ENCODE assay signal across 10 cellular contexts in genomic region chr19:17861542-17862402, GRCh38. TPM values are rescaled to one million over a fixed set of nuclear protein-coding genes. Genes with fewer than 3 reads are reported as not detected.
A peak's percentile ranks its signal among the peaks of the same experiment; 100 is the strongest.
DNase-seq lines count a peak whose midpoint lies in the region; ATAC-seq and TF ChIP-seq lines count a peak whose summit lies in the region.
"Had no signal": no experiment of that assay in that cellular context is flagged by ENCODE, and none has a peak within 500 bp of the region (broad histone marks: within the 10 kb centered on the region; RNA-seq: fewer than 3 reads in every experiment).

No MANE protein-coding gene starts in this region.

- POLR2A ChIA-PET in BJ (lab: Charles Lee) (no interaction called here), GM10248 (lab: Yijun Ruan, JAX) (interaction anchor here (1.0 to 1.1 kb wide), 2 partner anchors 24 to 71 kb away, joined by 3 read pairs; partner anchors contain the start of gene CCDC124), HEK293T (lab: Yijun Ruan, JAX) (interaction anchor here (3.8 kb wide), 1 partner anchor 70 kb away, joined by 80 read pairs; the partner anchor contains the start of gene CCDC124)

- no peaks in the 10 kb centered on the region for H3K9me3 Mint-ChIP-seq in mesothelial cell of epicardium

- H3K4me3 Mint-ChIP-seq in mesothelial cell of epicardium, result peak overlapping the region; percentile 100

- in situ Hi-C loops in astrocyte of the spinal cord (cut with HindIII; ENCODE audit: low sequenced_read_pairs), result no loop called here

- H3K27ac Mint-ChIP-seq in mesothelial cell of epicardium, result peak overlapping the region; percentile 98

- CTCF ChIA-PET in BJ (lab: Yijun Ruan, JAX), result interaction anchor here (1.1 to 3.8 kb wide), 3 partner anchors 13 to 74 kb away, joined by 3 to 54 read pairs (median 30); partner anchors contain the start of genes CCDC124 and JAK3
- CTCF ChIA-PET in GM10248 (lab: Yijun Ruan, JAX), result interaction anchor here (0.8 to 3.7 kb wide), 5 partner anchors 8 to 407 kb away, joined by 3 to 124 read pairs (median 4); partner anchors contain the start of gene CCDC124
- CTCF ChIA-PET in HEK293T (lab: Yijun Ruan, JAX), result no interaction called here

- H3K27me3 Mint-ChIP-seq in mesothelial cell of epicardium (ENCODE audit: low read depth), result no peaks in the 10 kb centered on the region

- no peak for DNase-seq in BJ (ENCODE audit: low read depth)
- DNase-seq in HL-60 (ENCODE audit: low read depth in 1 of 2, low spot score in 1 of 2), result no peak
- no peak for DNase-seq in astrocyte of the spinal cord (ENCODE audit: low read depth, low spot score)
- DNase-seq in mesothelial cell of epicardium (ENCODE audit: low spot score in 2 of 2, unreplicated experiment in 2 of 2), result no peak
- DNase-seq in 8988T, result no peak
- no peak for DNase-seq in GM10248 (ENCODE audit: extremely low spot score)
- no peak for DNase-seq in HEK293T (ENCODE audit: extremely low spot score)
- DNase-seq: activated CD4-positive, CD25-positive, alpha-beta regulatory T cell; kidney had no signal

- peaks cover 18% of the 10 kb centered on the region for H3K36me3 Mint-ChIP-seq in mesothelial cell of epicardium

- no peak for ATAC-seq in HG03039 (IDR thresholded peaks at IDR 0.05; ENCODE audit: unreplicated experiment)

- H3K27ac ChIP-seq in HL-60 (replicated peaks), result peak overlapping the region; percentile 97

- no peaks in the 10 kb centered on the region for H3K27me3 ChIP-seq in BJ (ENCODE audit: control insufficient read depth, insufficient read depth, low read length)
- H3K27me3 ChIP-seq in HL-60 (ENCODE audit: insufficient read depth, poor library complexity, severe bottlenecking), result no peaks in the 10 kb centered on the region

- H3K4me3 ChIP-seq in BJ (ENCODE audit: low read depth, low read length), result peak overlapping the region; percentile 11
- peak overlapping the region; percentile 57 for H3K4me3 ChIP-seq in HL-60 (replicated peaks; ENCODE audit: insufficient read depth, low read length)
- peak overlapping the region; percentile 100 for H3K4me3 ChIP-seq in astrocyte of the spinal cord (ENCODE audit: low read depth, low read length)

- H3K4me1 Mint-ChIP-seq in mesothelial cell of epicardium, result peaks cover 22% of the 10 kb centered on the region

- no peak for TF ChIP-seq CTCF in BJ (IDR thresholded peaks at IDR 0.05; ENCODE audit: insufficient read depth, low read depth, low read length)
- no peak for TF ChIP-seq CTCF in HL-60 (IDR thresholded peaks at IDR 0.05; ENCODE audit: insufficient read depth, low read length)
- TF ChIP-seq CTCF in astrocyte of the spinal cord (IDR thresholded peaks at IDR 0.05; ENCODE audit: low read depth, low read length), result no peak
- TF ChIP-seq CTCF in mesothelial cell of epicardium (IDR thresholded peaks at IDR 0.05; ENCODE audit: unreplicated experiment), result no peak
- TF ChIP-seq CTCF in GM10248 (IDR thresholded peaks at IDR 0.05; ENCODE audit: control extremely low read depth, extremely low read depth, low read depth, missing control alignments), result no peak

- peaks cover 26% of the 10 kb centered on the region for H3K36me3 ChIP-seq in BJ (ENCODE audit: control insufficient read depth, insufficient read depth, low read length)

TF ChIP-seq in HEK293T, 16 proteins besides CTCF, POLR2A, EP300 and RAD21:
- TF ChIP-seq LEF1 (IDR thresholded peaks at IDR 0.05; ENCODE audit: borderline replicate concordance) (no peak), CTBP1 (IDR thresholded peaks at IDR 0.05; ENCODE audit: borderline replicate concordance) (no peak), SUZ12 (IDR thresholded peaks at IDR 0.05) (no peak), FOXK2 (IDR thresholded peaks at IDR 0.05) (no peak), FOXA1 (IDR thresholded peaks at IDR 0.05) (no peak), HDGF (IDR thresholded peaks at IDR 0.05; ENCODE audit: borderline replicate concordance) (no peak), FOXM1 (IDR thresholded peaks at IDR 0.05; ENCODE audit: borderline replicate concordance) (no peak), ELF4 (IDR thresholded peaks at IDR 0.05) (no peak), PKNOX1 (IDR thresholded peaks at IDR 0.05) (no peak), ZNF384 (IDR thresholded peaks at IDR 0.05) (no peak), L3MBTL2 (conservative IDR thresholded peaks at IDR 0.05) (no peak), NFRKB (IDR thresholded peaks at IDR 0.05) (no peak), ARNT (IDR thresholded peaks at IDR 0.05) (no peak)
TF ChIP-seq in HEK293T: peak in this region for 0.

RNA-seq across cellular contexts. Expression of gene RPL18A, which starts 2.1 kb away (rescaled TPM):
- 1,501 and 2,264 TPM in 2 replicates for polyA plus RNA-seq in BJ (2011; rRNA removed)
- 366 and 374 TPM in 2 replicates for polyA minus RNA-seq in BJ (2011; rRNA and poly(A)+ RNA removed)
- total RNA-seq in mesothelial cell of epicardium, result 1,706 to 1,840 TPM (median 1,775 TPM) in 3 replicates

RNA-seq across cellular contexts. Expression of gene SLC5A5, which starts 10.0 kb away (rescaled TPM):
- polyA plus RNA-seq in BJ (2011; rRNA removed), result not detected in 2 replicates
- not detected in 2 replicates for polyA minus RNA-seq in BJ (2011; rRNA and poly(A)+ RNA removed)
- total RNA-seq in mesothelial cell of epicardium, result not detected in 3 replicates

RNA-seq across cellular contexts. Expression of gene JAK3, which starts 14.0 kb away (rescaled TPM):
- 3.3 and 6.1 TPM in 2 replicates for polyA plus RNA-seq in BJ (2011; rRNA removed)
- polyA minus RNA-seq in BJ (2011; rRNA and poly(A)+ RNA removed), result 7.4 and 9.4 TPM in 2 replicates
- total RNA-seq in mesothelial cell of epicardium, result 10.7 to 12.3 TPM (median 11.2 TPM) in 3 replicates

RNA-seq across cellular contexts. Expression of gene INSL3, which starts 40.5 kb away (rescaled TPM):
- polyA plus RNA-seq in BJ (2011; rRNA removed), result 0.18 TPM in 1 of 2 replicates, not detected in the other
- not detected in 2 replicates for polyA minus RNA-seq in BJ (2011; rRNA and poly(A)+ RNA removed)
- total RNA-seq in mesothelial cell of epicardium, result 0.35 to 1.0 TPM (median 0.92 TPM) in 3 replicates
- total RNA-seq: kidney had no signal

Comparison
In these comparisons a context has a peak if more than half of its experiments do, and no peak if none do; other contexts are left out.
1. H3K4me3 ChIP-seq: peak in every context shown above with its lines; median percentile 100 in astrocyte of the spinal cord; 57 in HL-60; 11 in BJ.